ENCODE assay signal across 11 cellular contexts in the genomic region with DNA sequence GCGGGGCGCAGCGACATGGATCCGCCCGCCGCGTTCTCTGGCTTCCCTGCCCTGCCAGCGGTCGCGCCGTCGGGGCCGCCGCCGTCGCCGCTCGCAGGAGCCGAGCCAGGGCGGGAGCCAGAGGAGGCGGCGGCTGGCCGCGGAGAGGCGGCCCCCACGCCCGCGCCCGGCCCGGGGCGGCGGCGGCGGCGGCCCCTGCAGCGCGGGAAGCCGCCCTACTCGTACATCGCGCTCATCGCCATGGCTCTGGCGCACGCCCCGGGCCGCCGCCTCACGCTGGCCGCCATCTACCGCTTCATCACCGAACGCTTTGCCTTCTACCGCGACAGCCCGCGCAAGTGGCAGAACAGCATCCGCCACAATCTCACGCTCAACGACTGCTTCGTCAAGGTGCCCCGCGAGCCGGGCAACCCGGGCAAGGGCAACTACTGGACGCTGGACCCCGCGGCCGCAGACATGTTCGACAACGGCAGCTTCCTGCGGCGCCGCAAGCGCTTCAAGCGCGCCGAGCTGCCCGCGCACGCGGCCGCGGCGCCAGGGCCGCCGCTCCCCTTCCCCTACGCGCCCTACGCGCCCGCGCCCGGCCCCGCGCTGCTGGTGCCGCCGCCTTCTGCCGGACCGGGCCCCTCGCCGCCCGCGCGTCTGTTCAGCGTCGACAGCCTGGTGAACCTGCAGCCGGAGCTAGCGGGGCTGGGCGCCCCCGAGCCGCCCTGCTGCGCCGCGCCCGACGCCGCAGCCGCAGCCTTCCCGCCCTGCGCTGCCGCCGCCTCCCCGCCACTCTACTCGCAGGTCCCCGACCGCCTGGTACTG. TPM values are rescaled to one million over a fixed set of nuclear protein-coding genes. Genes with fewer than 3 reads are reported as not detected.
DNase-seq lines count a peak whose midpoint lies in the region; ATAC-seq and TF ChIP-seq lines count a peak whose summit lies in the region.
"Had no signal": no experiment of that assay in that cellular context is flagged by ENCODE, and none has a peak within 500 bp of the region (broad histone marks: within the 10 kb centered on the region; RNA-seq: fewer than 3 reads in every experiment).

No MANE protein-coding gene starts in this region.

- no peak for ATAC-seq in Right ventricle myocardium inferior
- ATAC-seq in activated naive CD8-positive, alpha-beta T cell treated with anti-CD3 and anti-CD28 coated beads, Interleukin-2, amount 50 U/mL, for 24 hours: peak; percentile 40
- ATAC-seq in GM21786 (IDR thresholded peaks at IDR 0.05; ENCODE audit: unreplicated experiment): no peak
- no peak for ATAC-seq in GM18520 (IDR thresholded peaks at IDR 0.05; ENCODE audit: unreplicated experiment)

- no peak overlapping the region for H3K27ac ChIP-seq in cardiac muscle cell
- H3K27ac ChIP-seq: SJCRH30 had no signal

- H3K4me1 ChIP-seq in cardiac muscle cell (ENCODE audit: low read depth): no peaks in the 10 kb centered on the region
- H3K4me1 ChIP-seq: SJCRH30 had no signal

- DNase-seq in cardiac muscle cell (ENCODE audit: low read depth in 1 of 2, low spot score in 1 of 2) (no peak), Right ventricle myocardium inferior (ENCODE audit: missing footprints) (no peak), immature natural killer cell (no peak), type B pancreatic cell (ENCODE audit: extremely low spot score, unreplicated experiment) (no peak), GM03348 (ENCODE audit: low spot score) (no peak)
- DNase-seq in activated naive CD8-positive, alpha-beta T cell treated with anti-CD3 and anti-CD28 coated beads, Interleukin-2, amount 50 U/mL, for 24 hours: no peak
- DNase-seq: DND-41, SJCRH30 had no signal

- H3K36me3 ChIP-seq in cardiac muscle cell: no peaks in the 10 kb centered on the region
- H3K36me3 ChIP-seq: SJCRH30 had no signal

- peaks cover 51% of the 10 kb centered on the region for H3K27me3 Mint-ChIP-seq in activated naive CD8-positive, alpha-beta T cell treated with anti-CD3 and anti-CD28 coated beads, Interleukin-2, amount 50 U/mL, for 24 hours
- H3K27me3 Mint-ChIP-seq in immature natural killer cell (ENCODE audit: low read depth in 3 of 3) (peaks cover 9 to 27% (median 19%) of the 10 kb centered on the region in 3 donors), type B pancreatic cell (peaks cover 78% of the 10 kb centered on the region)

- H3K27me3 ChIP-seq in cardiac muscle cell: peaks cover 100% of the 10 kb centered on the region
- H3K27me3 ChIP-seq: SJCRH30 had no signal

- intact Hi-C loops in Right ventricle myocardium inferior (cut with DNase I): no loop called here

- no peak overlapping the region for H3K4me3 Mint-ChIP-seq in activated naive CD8-positive, alpha-beta T cell treated with anti-CD3 and anti-CD28 coated beads, Interleukin-2, amount 50 U/mL, for 24 hours
- peak overlapping the region in 4 of 5 donors; percentile 59 to 70 (median 66) for H3K4me3 Mint-ChIP-seq in immature natural killer cell
- H3K4me3 Mint-ChIP-seq in type B pancreatic cell: peak overlapping the region; percentile 82

- TF ChIP-seq CTCF in cardiac muscle cell (IDR thresholded peaks at IDR 0.05; ENCODE audit: low read depth, low read length) (no peak), type B pancreatic cell (conservative IDR thresholded peaks at IDR 0.05) (no peak)

- no peaks in the 10 kb centered on the region for H3K9me3 ChIP-seq in cardiac muscle cell (ENCODE audit: low read depth)
- H3K9me3 ChIP-seq: SJCRH30 had no signal

- peak overlapping the region; percentile 23 for H3K4me3 ChIP-seq in cardiac muscle cell
- H3K4me3 ChIP-seq: SJCRH30 had no signal

- H3K9me3 Mint-ChIP-seq in activated naive CD8-positive, alpha-beta T cell treated with anti-CD3 and anti-CD28 coated beads, Interleukin-2, amount 50 U/mL, for 24 hours: no peaks in the 10 kb centered on the region
- H3K9me3 Mint-ChIP-seq in immature natural killer cell: no peaks in the 10 kb centered on the region
- H3K9me3 Mint-ChIP-seq in type B pancreatic cell: no peaks in the 10 kb centered on the region

- no peak overlapping the region for H3K27ac Mint-ChIP-seq in activated naive CD8-positive, alpha-beta T cell treated with anti-CD3 and anti-CD28 coated beads, Interleukin-2, amount 50 U/mL, for 24 hours
- no peak overlapping the region for H3K27ac Mint-ChIP-seq in immature natural killer cell
- H3K27ac Mint-ChIP-seq in type B pancreatic cell: no peak overlapping the region

- H3K36me3 Mint-ChIP-seq in activated naive CD8-positive, alpha-beta T cell treated with anti-CD3 and anti-CD28 coated beads, Interleukin-2, amount 50 U/mL, for 24 hours (ENCODE audit: low read depth): no peaks in the 10 kb centered on the region
- H3K36me3 Mint-ChIP-seq in immature natural killer cell (peaks cover 4 to 6% (median 4%) of the 10 kb centered on the region in 3 donors), type B pancreatic cell (no peaks in the 10 kb centered on the region)

- H3K4me1 Mint-ChIP-seq in activated naive CD8-positive, alpha-beta T cell treated with anti-CD3 and anti-CD28 coated beads, Interleukin-2, amount 50 U/mL, for 24 hours: peaks cover 3% of the 10 kb centered on the region
- H3K4me1 Mint-ChIP-seq in immature natural killer cell (peaks cover 7 to 9% of the 10 kb centered on the region in 2 donors), type B pancreatic cell (ENCODE audit: unreplicated experiment) (no peaks in the 10 kb centered on the region)

RNA-seq across cellular contexts. Expression of gene FOXE3, which starts 0.4 kb away (rescaled TPM):
- total RNA-seq in cardiac muscle cell: not detected in 2 replicates
- not detected in 2 replicates for polyA plus RNA-seq in cardiac muscle cell
- not detected for total RNA-seq in Right ventricle myocardium inferior
- not detected for polyA plus RNA-seq in immature natural killer cell
- total RNA-seq in type B pancreatic cell (ENCODE audit: low replicate concordance): 0.14 TPM in 1 of 2 replicates, not detected in the other
- total RNA-seq: omental fat pad, SJCRH30 had no signal

RNA-seq across cellular contexts. Expression of gene FOXD2, which starts 21.3 kb away (rescaled TPM):
- total RNA-seq in cardiac muscle cell (not detected in 2 replicates), Right ventricle myocardium inferior (0.05 TPM), type B pancreatic cell (ENCODE audit: low replicate concordance) (0.64 and 4.9 TPM in 2 replicates)
- polyA plus RNA-seq in cardiac muscle cell (0.02 TPM in 1 of 2 replicates, not detected in the other), immature natural killer cell (under 1 TPM; 0.03 to 0.40 (median 0.26) TPM)
